In the genomic region with DNA sequence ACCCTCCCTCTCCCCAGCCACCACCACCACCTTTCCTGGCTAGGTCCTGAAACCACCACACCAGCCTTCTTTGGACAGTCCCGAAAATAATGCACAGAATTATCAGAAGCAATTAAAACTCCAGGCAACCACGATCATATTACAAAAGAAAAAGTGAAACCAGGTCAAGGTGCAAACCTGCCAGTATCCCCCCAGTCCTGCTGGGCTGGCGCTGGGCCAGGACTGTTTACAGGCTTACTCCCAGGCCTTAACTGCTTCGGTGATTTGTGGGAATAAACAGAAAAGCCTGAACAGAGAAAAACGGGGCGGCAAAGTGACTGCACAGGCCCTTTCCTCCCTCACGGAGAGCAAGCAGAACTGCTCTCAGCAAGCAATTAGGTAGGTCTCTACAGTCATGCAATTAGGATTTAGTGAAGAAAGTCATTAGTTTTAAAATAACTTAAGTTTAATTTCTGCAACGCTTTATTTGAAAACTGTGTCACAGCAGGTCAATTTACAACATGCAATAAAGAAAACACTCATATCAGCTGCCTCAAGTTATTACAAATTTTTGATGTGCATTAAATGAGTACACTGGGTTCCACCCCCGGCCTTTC, we compare ENCODE assay signal across 8 cellular contexts. TPM values are rescaled to one million over a fixed set of nuclear protein-coding genes. Genes with fewer than 3 reads are reported as not detected.
DNase-seq lines count a peak whose midpoint lies in the region; ATAC-seq and TF ChIP-seq lines count a peak whose summit lies in the region.

No MANE protein-coding gene starts in this region.

- TF ChIP-seq CTCF in CD8-positive, alpha-beta T cell (IDR thresholded peaks at IDR 0.05), result no peak
- TF ChIP-seq CTCF in WTC11 (IDR thresholded peaks at IDR 0.05) (no peak), upper lobe of left lung (IDR thresholded peaks at IDR 0.05) (no peak), GM20000 (IDR thresholded peaks at IDR 0.05; ENCODE audit: extremely low read depth, missing control alignments) (no peak)

- H3K9me3 ChIP-seq in CD8-positive, alpha-beta T cell (ENCODE audit: low read length), result no peaks in the 10 kb centered on the region
- no peaks in the 10 kb centered on the region for H3K9me3 ChIP-seq in Karpas-422 (ENCODE audit: low read length)
- H3K9me3 ChIP-seq in effector memory CD4-positive, alpha-beta T cell (ENCODE audit: control insufficient read depth, low read length), result no peaks in the 10 kb centered on the region
- H3K9me3 ChIP-seq in muscle layer of duodenum (ENCODE audit: control insufficient read depth in 1 of 2, low read length in 2 of 2), result no peaks in the 10 kb centered on the region
- no peaks in the 10 kb centered on the region for H3K9me3 ChIP-seq in upper lobe of left lung

- peaks cover 44% of the 10 kb centered on the region for H4K20me1 ChIP-seq in Karpas-422 (ENCODE audit: insufficient read depth, low read depth, low read length)

- peak overlapping the region; percentile 41 for H3K27ac ChIP-seq in CD8-positive, alpha-beta T cell (ENCODE audit: low read depth, low read length)
- H3K27ac ChIP-seq in Karpas-422 (ENCODE audit: low read length) (peak overlapping the region; percentile 23; the same call in 1 of the 2 replicates), muscle layer of duodenum (ENCODE audit: low read length) (peak overlapping the region; percentile 35), upper lobe of left lung (peak overlapping the region in 1 of 4 donors; percentile 96)
- peak overlapping the region; percentile 46 for H3K27ac ChIP-seq in effector memory CD4-positive, alpha-beta T cell (ENCODE audit: insufficient read depth, low read length, poor library complexity, severe bottlenecking)

- H3K27me3 Mint-ChIP-seq in CD8-positive, alpha-beta T cell (ENCODE audit: low read depth), result no peaks in the 10 kb centered on the region
- peaks cover 4% of the 10 kb centered on the region; the same call in 1 of the 2 replicates for H3K27me3 Mint-ChIP-seq in WTC11 (ENCODE audit: low read depth)

- no peaks in the 10 kb centered on the region for H3K9me3 Mint-ChIP-seq in CD8-positive, alpha-beta T cell
- peaks cover 3% of the 10 kb centered on the region; the same call in 1 of the 2 replicates for H3K9me3 Mint-ChIP-seq in WTC11

- peaks cover 49% of the 10 kb centered on the region for H3K4me1 Mint-ChIP-seq in CD8-positive, alpha-beta T cell (ENCODE audit: low read depth)
- H3K4me1 Mint-ChIP-seq in WTC11, result peaks cover 37% of the 10 kb centered on the region

- CTCF ChIA-PET in CD8-positive, alpha-beta T cell (lab: Charles Lee), result interaction anchor here (1.1 to 4.2 kb wide), 4 partner anchors 17 to 135 kb away, joined by 3 to 35 read pairs (median 16); no protein-coding TSS in a partner anchor
- CTCF ChIA-PET in WTC11 (lab: Charles Lee), result interaction anchor here (0.8 kb wide), 1 partner anchor 28 kb away, joined by 4 read pairs; no protein-coding TSS in a partner anchor

- H3K9me2 ChIP-seq in Karpas-422 (replicated peaks; ENCODE audit: insufficient read depth, low read length), result no peaks in the 10 kb centered on the region

- intact Hi-C loops in CD8-positive, alpha-beta T cell (cut with DNase I, micrococcal nuclease), result loop anchor here in 1 of 2 experiments (5.0 kb wide), 1 partner anchor 112 kb away; no protein-coding TSS in a partner anchor

- peak in 5 of 7 experiments; percentile 27 to 62 (median 51) for DNase-seq in CD8-positive, alpha-beta T cell
- DNase-seq in Karpas-422 (no peak), WTC11 (ENCODE audit: low spot score) (no peak), upper lobe of left lung (no peak), GM20000 (ENCODE audit: low spot score) (no peak)
- DNase-seq in effector memory CD4-positive, alpha-beta T cell, result peak; percentile 21 to 39 (median 27)

- no peak for ATAC-seq in CD8-positive, alpha-beta T cell
- ATAC-seq in WTC11, result no peak
- no peak for ATAC-seq in upper lobe of left lung (ENCODE audit: low FRiP score in 2 of 2)
- ATAC-seq in HG03342 (IDR thresholded peaks at IDR 0.05; ENCODE audit: unreplicated experiment), result no peak

- 3 to 4% methylated on average over 9 of the region's 9 CpGs for WGBS in upper lobe of left lung, 2 donors

- no peak for TF ChIP-seq EP300 in upper lobe of left lung (IDR thresholded peaks at IDR 0.05)

- H3K27ac Mint-ChIP-seq in CD8-positive, alpha-beta T cell, result peak overlapping the region; percentile 88
- H3K27ac Mint-ChIP-seq in WTC11, result peak overlapping the region; percentile 90

- no peaks in the 10 kb centered on the region for H3K36me3 ChIP-seq in CD8-positive, alpha-beta T cell (ENCODE audit: insufficient read depth, low read length)
- H3K36me3 ChIP-seq in Karpas-422 (ENCODE audit: insufficient read depth, low read length) (no peaks in the 10 kb centered on the region), muscle layer of duodenum (ENCODE audit: control insufficient read depth in 1 of 2, insufficient read depth in 2 of 2, low read length in 2 of 2) (peaks cover 0 to 3% of the 10 kb centered on the region in 2 donors), upper lobe of left lung (no peaks in the 10 kb centered on the region)
- no peaks in the 10 kb centered on the region for H3K36me3 ChIP-seq in effector memory CD4-positive, alpha-beta T cell (ENCODE audit: control insufficient read depth, insufficient read depth, low read length)

- no peak for TF ChIP-seq POLR2A in upper lobe of left lung (IDR thresholded peaks at IDR 0.05)

- POLR2A ChIA-PET in CD8-positive, alpha-beta T cell (lab: Charles Lee), result interaction anchor here (1.6 kb wide), 1 partner anchor 132 kb away, joined by 3 read pairs; no protein-coding TSS in a partner anchor
- POLR2A ChIA-PET in WTC11 (lab: Charles Lee), result no interaction called here

- peak overlapping the region; percentile 88 for H3K4me3 Mint-ChIP-seq in CD8-positive, alpha-beta T cell
- H3K4me3 Mint-ChIP-seq in WTC11, result peak overlapping the region; percentile 80

- H3K4me1 ChIP-seq in CD8-positive, alpha-beta T cell (ENCODE audit: insufficient read depth, low read length), result peaks cover 18% of the 10 kb centered on the region
- H3K4me1 ChIP-seq in Karpas-422 (ENCODE audit: low read length), result peaks cover 21% of the 10 kb centered on the region
- peaks cover 9% of the 10 kb centered on the region for H3K4me1 ChIP-seq in effector memory CD4-positive, alpha-beta T cell (ENCODE audit: control insufficient read depth, insufficient read depth, low read length, poor library complexity, severe bottlenecking)
- H3K4me1 ChIP-seq in muscle layer of duodenum (ENCODE audit: control insufficient read depth in 1 of 2, insufficient read depth in 2 of 2, low read length in 2 of 2), result peaks cover 4 to 29% of the 10 kb centered on the region in 2 donors
- peaks cover 13 to 37% (median 23%) of the 10 kb centered on the region in 4 donors for H3K4me1 ChIP-seq in upper lobe of left lung

- peak overlapping the region; percentile 73 for H3K4me2 ChIP-seq in Karpas-422 (ENCODE audit: low read depth, low read length, poor library complexity, severe bottlenecking)

- H3K9ac ChIP-seq in Karpas-422 (ENCODE audit: low read length), result peak overlapping the region; percentile 59

- H3K36me3 Mint-ChIP-seq in CD8-positive, alpha-beta T cell, result peaks cover 2% of the 10 kb centered on the region
- no peaks in the 10 kb centered on the region for H3K36me3 Mint-ChIP-seq in WTC11

- no peaks in the 10 kb centered on the region for H3K27me3 ChIP-seq in CD8-positive, alpha-beta T cell (ENCODE audit: insufficient read depth, low read length)
- H3K27me3 ChIP-seq in Karpas-422 (ENCODE audit: low read length) (no peaks in the 10 kb centered on the region), muscle layer of duodenum (ENCODE audit: low read depth, low read length) (no peaks in the 10 kb centered on the region), upper lobe of left lung (no peaks in the 10 kb centered on the region)
- H3K27me3 ChIP-seq in effector memory CD4-positive, alpha-beta T cell (replicated peaks; ENCODE audit: control insufficient read depth, insufficient read depth, low read length, poor library complexity, severe bottlenecking), result no peaks in the 10 kb centered on the region

- peak overlapping the region; percentile 29 for H3K4me3 ChIP-seq in CD8-positive, alpha-beta T cell (ENCODE audit: low read depth, low read length)
- H3K4me3 ChIP-seq in Karpas-422 (ENCODE audit: low read length), result peak overlapping the region; percentile 65
- peak overlapping the region; percentile 47 for H3K4me3 ChIP-seq in effector memory CD4-positive, alpha-beta T cell (ENCODE audit: insufficient read depth, low read depth, low read length, poor library complexity, severe bottlenecking)
- peak overlapping the region; percentile 67 to 77 for H3K4me3 ChIP-seq in muscle layer of duodenum (ENCODE audit: low read depth in 1 of 2, low read length in 2 of 2)
- H3K4me3 ChIP-seq in upper lobe of left lung, result peak overlapping the region; percentile 16 to 65 (median 64)

- H3K79me2 ChIP-seq in Karpas-422 (ENCODE audit: low read length), result peaks cover 5% of the 10 kb centered on the region; the same call in 1 of the 2 replicates

- H2AFZ ChIP-seq in Karpas-422 (ENCODE audit: low read length), result no peak overlapping the region

TF ChIP-seq in WTC11, 78 proteins besides CTCF, POLR2A, EP300 and RAD21 (continues in another document):
- TF ChIP-seq, protein P1, sequence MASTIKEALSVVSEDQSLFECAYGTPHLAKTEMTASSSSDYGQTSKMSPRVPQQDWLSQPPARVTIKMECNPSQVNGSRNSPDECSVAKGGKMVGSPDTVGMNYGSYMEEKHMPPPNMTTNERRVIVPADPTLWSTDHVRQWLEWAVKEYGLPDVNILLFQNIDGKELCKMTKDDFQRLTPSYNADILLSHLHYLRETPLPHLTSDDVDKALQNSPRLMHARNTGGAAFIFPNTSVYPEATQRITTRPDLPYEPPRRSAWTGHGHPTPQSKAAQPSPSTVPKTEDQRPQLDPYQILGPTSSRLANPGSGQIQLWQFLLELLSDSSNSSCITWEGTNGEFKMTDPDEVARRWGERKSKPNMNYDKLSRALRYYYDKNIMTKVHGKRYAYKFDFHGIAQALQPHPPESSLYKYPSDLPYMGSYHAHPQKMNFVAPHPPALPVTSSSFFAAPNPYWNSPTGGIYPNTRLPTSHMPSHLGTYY (CRISPR knock-in tag; IDR thresholded peaks at IDR 0.05), result no peak

RNA-seq across cellular contexts. Expression of gene HDAC4, which starts 1.3 kb away (rescaled TPM):
- total RNA-seq in CD8-positive, alpha-beta T cell, result 10 to 100 TPM; 28.3 to 35.7 TPM
- total RNA-seq in Karpas-422 (2014; rRNA removed; shearing (Covaris generic); ENCODE audit: low replicate concordance), result 8.5 and 16.5 TPM in 2 replicates
- total RNA-seq in WTC11 (2021) (35.0 to 44.4 TPM (median 42.3 TPM) in 3 replicates), upper lobe of left lung (100 to 1,000 TPM in 1 of 6 donors, 10 to 100 TPM in 5; 16.1 to 108 (median 45.0) TPM)

Comparison
In these comparisons a context has a peak if more than half of its experiments do, and no peak if none do; other contexts are left out.
1. DNase-seq: peak in CD8-positive, alpha-beta T cell (5 of 7) and effector memory CD4-positive, alpha-beta T cell (3 of 3); none in Karpas-422 (single experiment), WTC11 (single experiment), upper lobe of left lung (0 of 2) and GM20000 (single experiment).
2. Peak in every context shown above with its lines, with median percentiles within 50 percentile points of each other: H3K4me3 ChIP-seq.